1 cellular context compared by ENCODE assay signal in genomic region chr2:61764035-61764800, GRCh38.
TF ChIP-seq lines count a peak whose summit lies in the region.

No MANE protein-coding gene starts in this region.

TF ChIP-seq in K562, 482 proteins besides CTCF, POLR2A, EP300 and RAD21 (continued from another document and continues in another):
- TF ChIP-seq ZBTB40 (IDR thresholded peaks at IDR 0.05) (peak; percentile 92), ZBTB40 (CRISPR knock-in tag; IDR thresholded peaks at IDR 0.05) (no peak), ZBTB26 (CRISPR knock-in tag; IDR thresholded peaks at IDR 0.05) (0 out of 2 replicates have a peak, but pooled peaks have one; percentile 12), SMARCA4 (IDR thresholded peaks at IDR 0.05) (0 out of 2 replicates have a peak, but pooled peaks have one; percentile 4), NRF1 (conservative IDR thresholded peaks at IDR 0.05 in 1 of 2, IDR thresholded peaks at IDR 0.05 in 1 of 2) (peak; percentile 95 to 96), STAG1 (CRISPR knock-in tag; IDR thresholded peaks at IDR 0.05; ENCODE audit: borderline replicate concordance) (no peak), ERF (CRISPR knock-in tag; IDR thresholded peaks at IDR 0.05) (peak; percentile 80; the same call in 1 of the 2 replicates), FIP1L1 (IDR thresholded peaks at IDR 0.05; ENCODE audit: low read depth, low read length, poor library complexity, severe bottlenecking) (no peak), BRD9 (IDR thresholded peaks at IDR 0.05; ENCODE audit: low read depth, partially characterized antibody) (peak; percentile 63), PHF8 (IDR thresholded peaks at IDR 0.05; ENCODE audit: borderline replicate concordance, low read length) (peak; percentile 82), FOSL1 (tag; conservative IDR thresholded peaks at IDR 0.05) (peak; percentile 41; the same call in 1 of the 2 replicates), ZBTB34 (CRISPR knock-in tag; IDR thresholded peaks at IDR 0.05) (no peak), MTA3 (IDR thresholded peaks at IDR 0.05; ENCODE audit: borderline replicate concordance) (peak; percentile 75; the same call in 1 of the 2 replicates), CHD7 (IDR thresholded peaks at IDR 0.05; ENCODE audit: low read depth, low read length) (no peak), UBTF (IDR thresholded peaks at IDR 0.05; ENCODE audit: borderline replicate concordance in 1 of 2, low read depth in 2 of 2, low read length in 2 of 2) (peak in 1 of 2 experiments; percentile 77; a peak in 1 of 4 replicates), NFATC3 (IDR thresholded peaks at IDR 0.05) (0 out of 2 replicates have a peak, but pooled peaks have one; percentile 51), NEUROD1 (IDR thresholded peaks at IDR 0.05; ENCODE audit: borderline replicate concordance, low read depth, low read length, partially characterized antibody) (peak; percentile 52), SUPT5H (IDR thresholded peaks at IDR 0.05) (peak; percentile 84), CTBP1 (IDR thresholded peaks at IDR 0.05; ENCODE audit: borderline replicate concordance) (peak; percentile 60; the same call in 1 of the 2 replicates), PKNOX1 (IDR thresholded peaks at IDR 0.05) (peak; percentile 41), SREBF2 (CRISPR knock-in tag; IDR thresholded peaks at IDR 0.05) (no peak), CCAR2 (IDR thresholded peaks at IDR 0.05; ENCODE audit: low read depth, low read length) (no peak), HNRNPH1 (optimal IDR thresholded peaks at IDR 0.05; ENCODE audit: low read depth, low read length) (no peak), ZNF146 (CRISPR knock-in tag; IDR thresholded peaks at IDR 0.05; ENCODE audit: unreplicated experiment) (no peak), MYC (IDR thresholded peaks at IDR 0.05; ENCODE audit: low read depth, low read length) (peak; percentile 82), MYC (CRISPR knock-in tag; IDR thresholded peaks at IDR 0.05; ENCODE audit: borderline replicate concordance, low read depth) (no peak), CREM (IDR thresholded peaks at IDR 0.05; ENCODE audit: low read depth) (peak; percentile 96)
